ENCODE assay signal across 8 cellular contexts in genomic region chr11:45147871-45148270, GRCh38. TPM values are rescaled to one million over a fixed set of nuclear protein-coding genes. Genes with fewer than 3 reads are reported as not detected.
A peak's percentile ranks its signal among the peaks of the same experiment; 100 is the strongest.
DNase-seq lines count a peak whose midpoint lies in the region; TF ChIP-seq lines count a peak whose summit lies in the region.

No MANE protein-coding gene starts in this region.

- in situ Hi-C loops in ACHN (cut with HindIII; ENCODE audit: low pct_ligation_motif_present, low pct_unique_long_range_greater_than_20kb, low sequenced_read_pairs): no loop called here

- H3K27me3 Mint-ChIP-seq in glutamatergic neuron (ENCODE audit: unreplicated experiment): peaks cover 5% of the 10 kb centered on the region

- H3K9me3 Mint-ChIP-seq in glutamatergic neuron (ENCODE audit: unreplicated experiment): peaks cover 11% of the 10 kb centered on the region

- H3K27ac ChIP-seq in VCaP (peak overlapping the region; percentile 97), sigmoid colon (peak overlapping the region; percentile 97 to 100 (median 99))

- intact Hi-C loops in sigmoid colon (cut with DNase I): loop anchor here (1.0 to 2.0 kb wide), 2 partner anchors 33 to 61 kb away; no protein-coding TSS in a partner anchor

- H3K27ac Mint-ChIP-seq in glutamatergic neuron (ENCODE audit: unreplicated experiment): peak overlapping the region; percentile 59

- H3K4me3 ChIP-seq in GM12865 (ENCODE audit: low read depth, low read length): peak overlapping the region; percentile 84
- H3K4me3 ChIP-seq in sigmoid colon: peak overlapping the region; percentile 65 to 81 (median 74)

- 29 to 51% methylated on average over 6 of the region's 6 CpGs for WGBS in sigmoid colon, 2 donors

- no peak for TF ChIP-seq EP300 in sigmoid colon (IDR thresholded peaks at IDR 0.05)

- H3K4me1 ChIP-seq in sigmoid colon: peaks cover 0 to 29% (median 27%) of the 10 kb centered on the region in 4 donors

- H3K36me3 ChIP-seq in sigmoid colon: no peaks in the 10 kb centered on the region

- no peaks in the 10 kb centered on the region for H3K9me3 ChIP-seq in sigmoid colon

- no peak for TF ChIP-seq CTCF in GM12865 (IDR thresholded peaks at IDR 0.05; ENCODE audit: insufficient read depth, low read depth, low read length, missing control alignments)
- no peak for TF ChIP-seq CTCF in VCaP (conservative IDR thresholded peaks at IDR 0.05)
- no peak for TF ChIP-seq CTCF in glutamatergic neuron (IDR thresholded peaks at IDR 0.05; ENCODE audit: partially characterized antibody, unreplicated experiment)
- TF ChIP-seq CTCF in sigmoid colon (IDR thresholded peaks at IDR 0.05): no peak

- DNase-seq in GM12865 (ENCODE audit: low read depth) (no peak), glutamatergic neuron (no peak), sigmoid colon (no peak), ACHN (no peak), kidney tubule cell (ENCODE audit: low spot score) (no peak), COLO829 (ENCODE audit: low spot score) (no peak), CD1c-positive myeloid dendritic cell (ENCODE audit: extremely low spot score) (no peak)

- TF ChIP-seq POLR2A in sigmoid colon (IDR thresholded peaks at IDR 0.05): no peak

- H3K27me3 ChIP-seq in sigmoid colon: no peaks in the 10 kb centered on the region

- H3K36me3 Mint-ChIP-seq in glutamatergic neuron (ENCODE audit: unreplicated experiment): no peaks in the 10 kb centered on the region

- peak overlapping the region; percentile 91 for H3K4me3 Mint-ChIP-seq in glutamatergic neuron (ENCODE audit: unreplicated experiment)

- H3K4me1 Mint-ChIP-seq in glutamatergic neuron (ENCODE audit: low read depth, unreplicated experiment): peaks cover 3% of the 10 kb centered on the region

RNA-seq across cellular contexts. Expression of gene PRDM11, which starts 1.4 kb away (rescaled TPM):
- 7.5 TPM for total RNA-seq in glutamatergic neuron (ENCODE audit: unreplicated experiment)
- 10 to 100 TPM; 12.7 to 23.2 (median 20.7) TPM for total RNA-seq in sigmoid colon
- polyA plus RNA-seq in sigmoid colon: 1 to 10 TPM in 2 of 3 donors, under 1 TPM in 1; 0.92 to 4.3 (median 1.8) TPM
